In genomic region chr1:31617917-31618746, GRCh38 we compare ENCODE assay signal across 7 cellular contexts. TPM values are rescaled to one million over a fixed set of nuclear protein-coding genes. Genes with fewer than 3 reads are reported as not detected.
A peak's percentile ranks its signal among the peaks of the same experiment; 100 is the strongest.
DNase-seq lines count a peak whose midpoint lies in the region; TF ChIP-seq lines count a peak whose summit lies in the region.

No MANE protein-coding gene starts in this region.

- H3K4me1 ChIP-seq in mesendoderm (ENCODE audit: control insufficient read depth, low read depth, low read length) (no peaks in the 10 kb centered on the region), stomach (peaks cover 11 to 16% (median 13%) of the 10 kb centered on the region in 4 donors)

- H2AK5ac ChIP-seq in mesendoderm (ENCODE audit: low read length): no peak overlapping the region

- H3K27me3 ChIP-seq in mesendoderm (ENCODE audit: insufficient read depth, low read length, poor library complexity) (peaks cover 5% of the 10 kb centered on the region), stomach (peaks cover 0 to 41% (median 27%) of the 10 kb centered on the region in 3 donors)

- H2BK120ac ChIP-seq in mesendoderm (ENCODE audit: low read depth, low read length): no peak overlapping the region

- no peak overlapping the region for H2BK5ac ChIP-seq in mesendoderm (ENCODE audit: low read length)

- TF ChIP-seq CTCF in WI38 (IDR thresholded peaks at IDR 0.05; ENCODE audit: low read depth, low read length) (peak; percentile 87), stomach (IDR thresholded peaks at IDR 0.05) (peak in 5 of 7 experiments; percentile 46 to 84 (median 75))

- no peak overlapping the region for H2BK15ac ChIP-seq in mesendoderm (replicated peaks; ENCODE audit: low read depth)

- intact Hi-C loops in stomach (cut with DNase I; ENCODE audit: low total_unique reads): no loop called here

- H3K27ac ChIP-seq in mesendoderm (ENCODE audit: low read depth, low read length) (no peak overlapping the region), stomach (no peak overlapping the region)

- H3K23ac ChIP-seq in mesendoderm (ENCODE audit: low read length): no peak overlapping the region

- no peaks in the 10 kb centered on the region for H3K79me1 ChIP-seq in mesendoderm (ENCODE audit: low read length)

- WGBS in mesendoderm (ENCODE audit: extremely low coverage, insufficient coverage, low lambda C conversion rate): no CpG with 5 or more reads among the region's 56 CpGs
- WGBS in stomach, 5 donors: 11 to 34% (median 12%) methylated on average over 16 to 56 of the region's 56 CpGs

- H3K36me3 ChIP-seq in mesendoderm (ENCODE audit: control insufficient read depth, insufficient read depth, low read length) (no peaks in the 10 kb centered on the region), stomach (no peaks in the 10 kb centered on the region)

- H3K79me2 ChIP-seq in mesendoderm (ENCODE audit: control insufficient read depth, insufficient read depth, low read length): no peaks in the 10 kb centered on the region

- H4K8ac ChIP-seq in mesendoderm (ENCODE audit: low read depth, low read length): no peak overlapping the region

- TF ChIP-seq POLR2A in stomach (IDR thresholded peaks at IDR 0.05): no peak

- H3K18ac ChIP-seq in mesendoderm (ENCODE audit: low read length): no peak overlapping the region

- peak overlapping the region; percentile 84 for H3K56ac ChIP-seq in mesendoderm (ENCODE audit: low read length)

- H3K9me3 ChIP-seq in stomach: no peaks in the 10 kb centered on the region

- peak overlapping the region; percentile 89 for H3K4me2 ChIP-seq in mesendoderm (ENCODE audit: low read length)

- no peak overlapping the region for H3K4ac ChIP-seq in mesendoderm (ENCODE audit: low read depth, low read length)

- H3K4me3 ChIP-seq in GM08714 (ENCODE audit: low read length): peak overlapping the region; percentile 51
- peak overlapping the region; percentile 46 for H3K4me3 ChIP-seq in WI38 (ENCODE audit: low read depth, low read length)
- H3K4me3 ChIP-seq in mesendoderm (ENCODE audit: low read length): peak overlapping the region; percentile 54
- H3K4me3 ChIP-seq in stomach: peak overlapping the region; percentile 47 to 60 (median 53)

- peak; percentile 46 for DNase-seq in LoVo (ENCODE audit: low spot score)
- peak; percentile 74 for DNase-seq in dermis blood vessel endothelial cell
- DNase-seq in mesendoderm: peak; percentile 67
- peak; percentile 52 for DNase-seq in stomach
- DNase-seq in NK-92 (lab: John Stamatoyannopoulos, UW; ENCODE audit: unreplicated experiment): no peak

- H4K5ac ChIP-seq in mesendoderm (ENCODE audit: low read length): no peak overlapping the region

- no peak for TF ChIP-seq EP300 in stomach (IDR thresholded peaks at IDR 0.05)

- H3K9ac ChIP-seq in mesendoderm (ENCODE audit: low read length): peak overlapping the region; percentile 59

RNA-seq across cellular contexts. Expression of gene HCRTR1, which starts 0.6 kb away (rescaled TPM):
- total RNA-seq in dermis blood vessel endothelial cell (1.2 and 4.6 TPM in 2 replicates), stomach (not detected)
- 0.04 TPM for polyA plus RNA-seq in mesendoderm (2013, experiment 1 of 2)
- polyA plus RNA-seq in mesendoderm (2013, experiment 2 of 2): 0.04 TPM
- not detected for polyA plus RNA-seq in stomach

RNA-seq across cellular contexts. Expression of gene PEF1, which starts 26.5 kb away (rescaled TPM):
- total RNA-seq in dermis blood vessel endothelial cell (145 and 159 TPM in 2 replicates), stomach (10 to 100 TPM; 19.7 to 91.0 (median 69.6) TPM)
- 48.7 TPM for polyA plus RNA-seq in mesendoderm (2013, experiment 1 of 2)
- polyA plus RNA-seq in mesendoderm (2013, experiment 2 of 2): 49.2 TPM
- 10 to 100 TPM; 54.7 to 71.9 (median 62.7) TPM for polyA plus RNA-seq in stomach

RNA-seq across cellular contexts. Expression of gene TINAGL1, which starts 41.8 kb away (rescaled TPM):
- total RNA-seq in dermis blood vessel endothelial cell (418 and 719 TPM in 2 replicates), stomach (100 to 1,000 TPM in 4 of 5 donors, 10 to 100 TPM in 1; 88.1 to 691 (median 173) TPM)
- 2.5 TPM for polyA plus RNA-seq in mesendoderm (2013, experiment 1 of 2)
- polyA plus RNA-seq in mesendoderm (2013, experiment 2 of 2): 2.7 TPM
- polyA plus RNA-seq in stomach: 10 to 100 TPM; 17.9 to 43.8 (median 37.6) TPM
